12 cellular contexts compared by ENCODE assay signal in the genomic region with DNA sequence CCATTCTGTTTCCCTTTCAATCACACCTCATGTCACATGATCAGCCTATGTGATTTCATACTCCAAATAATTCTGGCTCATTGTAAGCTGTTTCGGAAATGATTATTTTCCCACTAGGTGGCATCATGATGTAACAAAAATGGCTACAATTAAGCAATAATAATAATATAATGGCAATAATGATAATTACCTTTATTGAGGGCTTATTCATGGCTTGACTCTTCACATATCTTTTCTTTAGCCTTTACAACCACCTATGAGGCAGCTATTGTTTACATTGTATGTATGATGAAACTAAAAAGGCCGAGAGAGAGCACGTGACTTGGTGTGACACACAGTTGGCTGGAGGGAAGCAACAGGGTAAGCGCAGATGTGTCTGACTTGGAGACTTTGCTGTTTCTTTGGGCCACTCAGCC. TPM values are rescaled to one million over a fixed set of nuclear protein-coding genes. Genes with fewer than 3 reads are reported as not detected.
DNase-seq lines count a peak whose midpoint lies in the region; ATAC-seq and TF ChIP-seq lines count a peak whose summit lies in the region.
"Had no signal": no experiment of that assay in that cellular context is flagged by ENCODE, and none has a peak within 500 bp of the region (broad histone marks: within the 10 kb centered on the region; RNA-seq: fewer than 3 reads in every experiment).

No MANE protein-coding gene starts in this region.

- TF ChIP-seq CTCF in SU-DHL-6 (IDR thresholded peaks at IDR 0.05; ENCODE audit: insufficient read depth, low read length, poor library complexity, severe bottlenecking): peak; percentile 18

- no peak overlapping the region for H3K23ac ChIP-seq in trophoblast cell (ENCODE audit: low read length)

- H3K18ac ChIP-seq in trophoblast cell (ENCODE audit: low read length): no peak overlapping the region

- no peak overlapping the region for H2BK5ac ChIP-seq in trophoblast cell (ENCODE audit: low read depth, low read length, poor library complexity)

- H3K36me3 ChIP-seq in MG63: no peaks in the 10 kb centered on the region
- no peaks in the 10 kb centered on the region for H3K36me3 ChIP-seq in SU-DHL-6 (ENCODE audit: low read length)
- no peaks in the 10 kb centered on the region for H3K36me3 ChIP-seq in trophoblast cell (ENCODE audit: control insufficient read depth in 1 of 2, insufficient read depth in 2 of 2, low read length in 2 of 2)
- H3K36me3 ChIP-seq: thoracic aorta had no signal

- H2BK120ac ChIP-seq in trophoblast cell (ENCODE audit: insufficient read depth, low read length, poor library complexity): no peak overlapping the region

- no peaks in the 10 kb centered on the region for H3K79me1 ChIP-seq in trophoblast cell (ENCODE audit: low read length)

- ATAC-seq in GM19395 (IDR thresholded peaks at IDR 0.05; ENCODE audit: unreplicated experiment) (no peak), GM21737 (IDR thresholded peaks at IDR 0.05; ENCODE audit: unreplicated experiment) (no peak)
- ATAC-seq: activated CD4-positive, CD25-positive, alpha-beta regulatory T cell treated with anti-CD3 and anti-CD28 coated beads, Interleukin-2, amount 50 U/mL, for 24 hours; mucosa of descending colon had no signal

- H4K12ac ChIP-seq in trophoblast cell (ENCODE audit: low read depth, low read length): no peak overlapping the region

- DNase-seq in NOMO-1 treated with DMSO at 0.1 percent for 48 hours (lab: John Stamatoyannopoulos, UW; ENCODE audit: unreplicated experiment) (peak; percentile 10), NOMO-1 treated with dmso at 0.1 percent for 144 hours (lab: John Stamatoyannopoulos, UW; ENCODE audit: unreplicated experiment) (no peak), MG63 (peak; percentile 19), trophoblast cell (peak; percentile 44 to 60), NCI-H1930 (lab: John Stamatoyannopoulos, UW) (no peak)
- DNase-seq: mucosa of descending colon, NCI-H187 had no signal

- no peaks in the 10 kb centered on the region for H3K4me1 ChIP-seq in trophoblast cell (ENCODE audit: control insufficient read depth in 1 of 2, insufficient read depth in 2 of 2, low read length in 2 of 2)

- H3K4me3 ChIP-seq in MG63 (no peak overlapping the region), SU-DHL-6 (ENCODE audit: insufficient read depth, low read length, poor library complexity, severe bottlenecking) (no peak overlapping the region), trophoblast cell (ENCODE audit: low read depth, low read length) (no peak overlapping the region)
- H3K4me3 ChIP-seq: mucosa of descending colon, thoracic aorta had no signal

- no peaks in the 10 kb centered on the region for H4K20me1 ChIP-seq in SU-DHL-6 (ENCODE audit: low read depth, low read length)

- H3F3A ChIP-seq in SU-DHL-6 (ENCODE audit: insufficient read depth): no peaks in the 10 kb centered on the region

- H3K14ac ChIP-seq in trophoblast cell (ENCODE audit: low read length): no peak overlapping the region

- H2BK12ac ChIP-seq in trophoblast cell (ENCODE audit: low read length): no peak overlapping the region

- WGBS in trophoblast cell (ENCODE audit: extremely low coverage, insufficient coverage, insufficient read length): no CpG with 5 or more reads among the region's 4 CpGs

- H3K4ac ChIP-seq in trophoblast cell (ENCODE audit: low read depth, low read length): no peak overlapping the region

- H3K9ac ChIP-seq in SU-DHL-6 (ENCODE audit: low read length) (no peak overlapping the region), trophoblast cell (ENCODE audit: low read length) (no peak overlapping the region)

- no peak overlapping the region for H4K8ac ChIP-seq in trophoblast cell (ENCODE audit: low read depth, low read length)

- no peak overlapping the region for H2AK5ac ChIP-seq in trophoblast cell (ENCODE audit: low read length)

- no peaks in the 10 kb centered on the region for H3K9me2 ChIP-seq in SU-DHL-6 (replicated peaks; ENCODE audit: insufficient read depth, low read length)

- H3K9me3 ChIP-seq in MG63 (no peaks in the 10 kb centered on the region), SU-DHL-6 (ENCODE audit: insufficient read depth, low read length) (no peaks in the 10 kb centered on the region), trophoblast cell (ENCODE audit: insufficient read depth, low read depth, low read length) (peaks cover 23% of the 10 kb centered on the region)
- H3K9me3 ChIP-seq: mucosa of descending colon, thoracic aorta had no signal

- H3K27ac ChIP-seq in SU-DHL-6 (ENCODE audit: low read depth, low read length): no peak overlapping the region
- no peak overlapping the region for H3K27ac ChIP-seq in trophoblast cell (ENCODE audit: low read depth, low read length)
- H3K27ac ChIP-seq: thoracic aorta had no signal

- no peak overlapping the region for H4K91ac ChIP-seq in trophoblast cell (ENCODE audit: low read depth, low read length)

- H3K27me3 ChIP-seq in MG63 (no peaks in the 10 kb centered on the region), SU-DHL-6 (ENCODE audit: low read length) (no peaks in the 10 kb centered on the region), trophoblast cell (ENCODE audit: insufficient read depth, low read length) (no peaks in the 10 kb centered on the region)

- no peak overlapping the region for H2AFZ ChIP-seq in SU-DHL-6 (ENCODE audit: low read depth, low read length, severe bottlenecking)
- H2AFZ ChIP-seq in trophoblast cell (ENCODE audit: insufficient read depth, low read length, poor library complexity): no peak overlapping the region

- no peaks in the 10 kb centered on the region for H3K79me2 ChIP-seq in SU-DHL-6 (ENCODE audit: insufficient read depth, low read length)
- H3K79me2 ChIP-seq in trophoblast cell (ENCODE audit: control insufficient read depth, insufficient read depth, low read length, poor library complexity): no peaks in the 10 kb centered on the region

- H3K4me2 ChIP-seq in SU-DHL-6 (ENCODE audit: low read depth, low read length, poor library complexity, severe bottlenecking) (no peak overlapping the region), trophoblast cell (ENCODE audit: low read length) (no peak overlapping the region)

RNA-seq across cellular contexts. Expression of a gene that starts 12.5 kb away (rescaled TPM):
- not detected in 2 replicates for total RNA-seq in MG63 (2014; rRNA removed; shearing (Covaris generic); ENCODE audit: low replicate concordance)
- polyA plus RNA-seq in trophoblast cell (2013): not detected in 2 replicates
- total RNA-seq: mucosa of descending colon had no signal

RNA-seq across cellular contexts. Expression of a gene that starts 29.6 kb away (rescaled TPM):
- not detected in 2 replicates for total RNA-seq in MG63 (2014; rRNA removed; shearing (Covaris generic); ENCODE audit: low replicate concordance)
- not detected in 2 replicates for polyA plus RNA-seq in trophoblast cell (2013)
- total RNA-seq: mucosa of descending colon, thoracic aorta had no signal

RNA-seq across cellular contexts. Expression of a gene that starts 37.3 kb away (rescaled TPM):
- not detected in 2 replicates for total RNA-seq in MG63 (2014; rRNA removed; shearing (Covaris generic); ENCODE audit: low replicate concordance)
- not detected in 2 replicates for polyA plus RNA-seq in trophoblast cell (2013)
- total RNA-seq: mucosa of descending colon, thoracic aorta had no signal

RNA-seq across cellular contexts. Expression of a gene that starts 40.8 kb away (rescaled TPM):
- not detected in 2 replicates for total RNA-seq in MG63 (2014; rRNA removed; shearing (Covaris generic); ENCODE audit: low replicate concordance)
- polyA plus RNA-seq in trophoblast cell (2013): not detected in 2 replicates
- total RNA-seq: mucosa of descending colon, thoracic aorta had no signal

RNA-seq across cellular contexts. Expression of a gene that starts 47.2 kb away (rescaled TPM):
- not detected in 2 replicates for total RNA-seq in MG63 (2014; rRNA removed; shearing (Covaris generic); ENCODE audit: low replicate concordance)
- polyA plus RNA-seq in trophoblast cell (2013): not detected in 2 replicates
- total RNA-seq: mucosa of descending colon, thoracic aorta had no signal

Comparison
In these comparisons a context has a peak if more than half of its experiments do, and no peak if none do; other contexts are left out.
1. DNase-seq: peak in NOMO-1 treated with DMSO at 0.1 percent for 48 hours (single experiment), MG63 (single experiment) and trophoblast cell (2 of 2); none in NOMO-1 treated with dmso at 0.1 percent for 144 hours (single experiment) and NCI-H1930 (0 of 2).